1 cellular context compared by ENCODE assay signal in genomic region chr17:44781553-44782348, GRCh38.
TF ChIP-seq lines count a peak whose summit lies in the region.

No MANE protein-coding gene starts in this region.

TF ChIP-seq in HepG2, 621 proteins besides CTCF, POLR2A, EP300 and RAD21:
- TF ChIP-seq ZMYM3 (CRISPR knock-in tag; IDR thresholded peaks at IDR 0.05) (peak; percentile 34; the same call in 1 of the 2 replicates), PITX1 (CRISPR knock-in tag; IDR thresholded peaks at IDR 0.05) (0 out of 2 replicates have a peak, but pooled peaks have one; percentile 17), ZNF160 (CRISPR knock-in tag; IDR thresholded peaks at IDR 0.05) (no peak), TFDP1 (CRISPR knock-in tag; IDR thresholded peaks at IDR 0.05; ENCODE audit: borderline replicate concordance) (0 out of 2 replicates have a peak, but pooled peaks have one; percentile 17), ZNF687 (CRISPR knock-in tag; IDR thresholded peaks at IDR 0.05) (peak; percentile 51; the same call in 1 of the 2 replicates), GABPA (IDR thresholded peaks at IDR 0.05; ENCODE audit: low read depth, low read length) (no peak), GABPA (CRISPR knock-in tag; IDR thresholded peaks at IDR 0.05; ENCODE audit: low read depth) (peak; percentile 36; the same call in 1 of the 2 replicates), ZFP91 (CRISPR knock-in tag; IDR thresholded peaks at IDR 0.05; ENCODE audit: borderline replicate concordance) (peak; percentile 40; the same call in 1 of the 2 replicates), FOXJ3 (CRISPR knock-in tag; IDR thresholded peaks at IDR 0.05; ENCODE audit: borderline replicate concordance) (no peak), RELA (CRISPR knock-in tag; IDR thresholded peaks at IDR 0.05) (no peak), ZMAT5 (CRISPR knock-in tag; IDR thresholded peaks at IDR 0.05; ENCODE audit: borderline replicate concordance, low read depth) (no peak), HMGXB4 (CRISPR knock-in tag; IDR thresholded peaks at IDR 0.05; ENCODE audit: borderline replicate concordance in 1 of 2, low read depth in 1 of 2) (0 out of 4 replicates have a peak, but pooled peaks of 1 of the 2 experiments have one; percentile 16), GABPB1 (CRISPR knock-in tag; IDR thresholded peaks at IDR 0.05) (peak; percentile 48; the same call in 1 of the 2 replicates), MAX (IDR thresholded peaks at IDR 0.05) (0 out of 2 replicates have a peak, but pooled peaks have one; percentile 9), HNF4A (CRISPR knock-in tag; IDR thresholded peaks at IDR 0.05) (0 out of 2 replicates have a peak, but pooled peaks have one; percentile 5), ZNF737 (CRISPR knock-in tag; IDR thresholded peaks at IDR 0.05; ENCODE audit: borderline replicate concordance) (no peak), ZNF770 (CRISPR knock-in tag; IDR thresholded peaks at IDR 0.05) (peak; percentile 88), HNF1B (CRISPR knock-in tag; IDR thresholded peaks at IDR 0.05) (peak; percentile 51; the same call in 1 of the 2 replicates), ZFX (CRISPR knock-in tag; IDR thresholded peaks at IDR 0.05; ENCODE audit: low read depth) (peak; percentile 35; the same call in 1 of the 2 replicates), ZNF768 (CRISPR knock-in tag; IDR thresholded peaks at IDR 0.05) (peak; percentile 27; the same call in 1 of the 2 replicates), ZNF609 (CRISPR knock-in tag; IDR thresholded peaks at IDR 0.05; ENCODE audit: borderline replicate concordance) (no peak), ZNF724P (CRISPR knock-in tag; IDR thresholded peaks at IDR 0.05; ENCODE audit: borderline replicate concordance) (no peak)
TF ChIP-seq in HepG2: peak in this region for 14.
